In genomic region chr18:7447629-7448028, GRCh38 we compare ENCODE assay signal across 19 cellular contexts.
"Had no signal": no experiment of that assay in that cellular context is flagged by ENCODE, and none has a peak within 500 bp of the region (broad histone marks: within the 10 kb centered on the region; RNA-seq: fewer than 3 reads in every experiment).

No MANE protein-coding gene starts in this region.

- DNase-seq: activated B cell treated with CpG ODN at 0.5 μM for 24 hours; activated CD4-positive, alpha-beta T cell treated with anti-CD3 and anti-CD28 coated beads for 48 hours; activated naive CD4-positive, alpha-beta T cell treated with anti-CD3 and anti-CD28 coated beads, Interleukin-2, amount 10 ng/mL, durations not matched to agents 7 days and 5 days; activated T-cell treated with anti-CD3 and anti-CD28 coated beads for 4 hours; cortex of kidney; effector memory CD4-positive, alpha-beta T cell; hippocampal formation; kidney glomerular epithelial cell; nephron progenitor cell; sigmoid colon; stimulated activated CD4-positive, alpha-beta T cell treated with anti-CD3 and anti-CD28 coated beads, Interleukin-1b, Interleukin-23, amount 100 ng/mL, for 48 hours; stimulated activated naive CD8-positive, alpha-beta T cell treated with anti-CD3 and anti-CD28 coated beads, Interleukin-15, amount 100 ng/mL, for 72 hours; SW 1271 had no signal

- H3K4me3 Mint-ChIP-seq: activated B cell treated with CpG ODN at 0.5 μM for 24 hours; activated naive CD4-positive, alpha-beta T cell treated with anti-CD3 and anti-CD28 coated beads, Interleukin-2, amount 10 ng/mL, durations not matched to agents 7 days and 5 days; activated T-helper 17 cell treated with anti-CD3 and anti-CD28 coated beads, Interleukin-2, amount 50 U/mL, for 72 hours; central memory CD8-positive, alpha-beta T cell; nephron progenitor cell; stimulated activated naive CD8-positive, alpha-beta T cell treated with anti-CD3 and anti-CD28 coated beads, Interleukin-15, amount 100 ng/mL, for 72 hours; type B pancreatic cell had no signal

- H3K27ac ChIP-seq: gastroesophageal sphincter, sigmoid colon, SJSA1 had no signal

- H3K27ac Mint-ChIP-seq: activated B cell treated with CpG ODN at 0.5 μM for 24 hours; activated naive CD4-positive, alpha-beta T cell treated with anti-CD3 and anti-CD28 coated beads, Interleukin-2, amount 10 ng/mL, durations not matched to agents 7 days and 5 days; activated T-helper 17 cell treated with anti-CD3 and anti-CD28 coated beads, Interleukin-2, amount 50 U/mL, for 72 hours; nephron progenitor cell; stimulated activated naive CD8-positive, alpha-beta T cell treated with anti-CD3 and anti-CD28 coated beads, Interleukin-15, amount 100 ng/mL, for 72 hours; type B pancreatic cell had no signal

- H3K9me3 Mint-ChIP-seq: nephron progenitor cell; stimulated activated naive CD8-positive, alpha-beta T cell treated with anti-CD3 and anti-CD28 coated beads, Interleukin-15, amount 100 ng/mL, for 72 hours; type B pancreatic cell had no signal

- H3K27me3 ChIP-seq: gastroesophageal sphincter, sigmoid colon had no signal

- H3K36me3 ChIP-seq: gastroesophageal sphincter, sigmoid colon, SJSA1 had no signal

- H3K4me3 ChIP-seq: gastroesophageal sphincter, sigmoid colon, SJSA1 had no signal

- H3K27me3 Mint-ChIP-seq: activated B cell treated with CpG ODN at 0.5 μM for 24 hours; activated naive CD4-positive, alpha-beta T cell treated with anti-CD3 and anti-CD28 coated beads, Interleukin-2, amount 10 ng/mL, durations not matched to agents 7 days and 5 days; activated T-helper 17 cell treated with anti-CD3 and anti-CD28 coated beads, Interleukin-2, amount 50 U/mL, for 72 hours; central memory CD8-positive, alpha-beta T cell; stimulated activated naive CD8-positive, alpha-beta T cell treated with anti-CD3 and anti-CD28 coated beads, Interleukin-15, amount 100 ng/mL, for 72 hours had no signal

- H3K9me3 ChIP-seq: gastroesophageal sphincter, sigmoid colon, SJSA1 had no signal

- H3K36me3 Mint-ChIP-seq: activated naive CD4-positive, alpha-beta T cell treated with anti-CD3 and anti-CD28 coated beads, Interleukin-2, amount 10 ng/mL, durations not matched to agents 7 days and 5 days; type B pancreatic cell had no signal

- H3K4me1 ChIP-seq: gastroesophageal sphincter, sigmoid colon, SJSA1 had no signal

- H3K4me1 Mint-ChIP-seq: activated B cell treated with CpG ODN at 0.5 μM for 24 hours; activated naive CD4-positive, alpha-beta T cell treated with anti-CD3 and anti-CD28 coated beads, Interleukin-2, amount 10 ng/mL, durations not matched to agents 7 days and 5 days; activated T-helper 17 cell treated with anti-CD3 and anti-CD28 coated beads, Interleukin-2, amount 50 U/mL, for 72 hours; central memory CD8-positive, alpha-beta T cell; stimulated activated naive CD8-positive, alpha-beta T cell treated with anti-CD3 and anti-CD28 coated beads, Interleukin-15, amount 100 ng/mL, for 72 hours had no signal

- FAIRE-seq: TTC549 had no signal
